ENCODE assay signal across 10 cellular contexts in genomic region chr12:118166946-118167345, GRCh38. TPM values are rescaled to one million over a fixed set of nuclear protein-coding genes. Genes with fewer than 3 reads are reported as not detected.
DNase-seq lines count a peak whose midpoint lies in the region; ATAC-seq and TF ChIP-seq lines count a peak whose summit lies in the region.
"Had no signal": no experiment of that assay in that cellular context is flagged by ENCODE, and none has a peak within 500 bp of the region (broad histone marks: within the 10 kb centered on the region; RNA-seq: fewer than 3 reads in every experiment).

No MANE protein-coding gene starts in this region.

- DNase-seq in RPMI8226 (peak; percentile 42), DMS 273 treated with DMSO at 0.1 percent for 48 hours (lab: John Stamatoyannopoulos, UW) (no peak), heart right ventricle (no peak), mucosa of descending colon (no peak), Calu3 (no peak)
- DNase-seq: DND-41 had no signal

- H3K27me3 ChIP-seq in heart right ventricle = no peaks in the 10 kb centered on the region
- H3K27me3 ChIP-seq: neural progenitor cell had no signal

- TF ChIP-seq CTCF in heart right ventricle (IDR thresholded peaks at IDR 0.05) = no peak
- TF ChIP-seq CTCF in mucosa of descending colon (IDR thresholded peaks at IDR 0.05) = no peak
- TF ChIP-seq CTCF in Calu3 (IDR thresholded peaks at IDR 0.05; ENCODE audit: unreplicated experiment) = no peak

- peaks cover 0 to 6% (median 0%) of the 10 kb centered on the region in 9 donors for H3K4me1 ChIP-seq in heart right ventricle
- no peaks in the 10 kb centered on the region for H3K4me1 ChIP-seq in mucosa of descending colon (ENCODE audit: low read depth)
- H3K4me1 ChIP-seq: neural progenitor cell had no signal

- H3K9me3 ChIP-seq in heart right ventricle (no peaks in the 10 kb centered on the region), mucosa of descending colon (no peaks in the 10 kb centered on the region)

- no peaks in the 10 kb centered on the region for H3K27me3 Mint-ChIP-seq in Calu3 (ENCODE audit: unreplicated experiment)

- no peaks in the 10 kb centered on the region for H3K4me1 Mint-ChIP-seq in Calu3 (ENCODE audit: low read depth, unreplicated experiment)
- H3K4me1 Mint-ChIP-seq: neural progenitor cell had no signal

- peaks cover 8% of the 10 kb centered on the region for H3K36me3 Mint-ChIP-seq in Calu3 (ENCODE audit: insufficient read depth, unreplicated experiment)

- H3K27ac Mint-ChIP-seq in Calu3 (ENCODE audit: unreplicated experiment) = no peak overlapping the region

- H3K9me3 Mint-ChIP-seq in Calu3 (ENCODE audit: low read depth, unreplicated experiment) = no peaks in the 10 kb centered on the region
- H3K9me3 Mint-ChIP-seq: neural progenitor cell had no signal

- H3K27ac ChIP-seq in heart right ventricle = no peak overlapping the region
- H3K27ac ChIP-seq: neural progenitor cell had no signal

- H3K36me3 ChIP-seq in heart right ventricle (peaks cover 0 to 89% (median 23%) of the 10 kb centered on the region in 9 donors), mucosa of descending colon (ENCODE audit: low read depth) (no peaks in the 10 kb centered on the region)
- H3K36me3 ChIP-seq: neural progenitor cell had no signal

- peak; percentile 99 for ATAC-seq in GM18517 (IDR thresholded peaks at IDR 0.05; ENCODE audit: unreplicated experiment)
- ATAC-seq in GM19463 (IDR thresholded peaks at IDR 0.05; ENCODE audit: unreplicated experiment) = peak; percentile 98
- peak; percentile 92 for ATAC-seq in HG03025 (IDR thresholded peaks at IDR 0.05; ENCODE audit: low FRiP score, unreplicated experiment)
- ATAC-seq in heart right ventricle = no peak
- no peak for ATAC-seq in mucosa of descending colon

- WGBS in heart right ventricle, 2 donors = 84 to 88% methylated on average over 2 of the region's 2 CpGs

- CTCF ChIA-PET in Calu3 (lab: Charles Lee) = interaction anchor here (0.6 to 2.1 kb wide), 3 partner anchors 209 to 234 kb away, joined by 3 to 17 read pairs (median 4); partner anchors contain the start of gene SUDS3

- no peak overlapping the region for H3K4me3 Mint-ChIP-seq in Calu3 (ENCODE audit: low read depth, unreplicated experiment)
- H3K4me3 Mint-ChIP-seq: neural progenitor cell had no signal

- BruUV-seq in Calu3 (replicated peaks; lab: Mats Ljungman, UMichigan) = no TSS peak

- no peak overlapping the region for H3K4me3 ChIP-seq in heart right ventricle
- H3K4me3 ChIP-seq in mucosa of descending colon = no peak overlapping the region
- H3K4me3 ChIP-seq: neural progenitor cell had no signal

- intact Hi-C loops in heart right ventricle (cut with DNase I) = no loop called here
- intact Hi-C loops in mucosa of descending colon (cut with DNase I, micrococcal nuclease) = no loop called here
- intact Hi-C loops in Calu3 (cut with micrococcal nuclease; ENCODE audit: unreplicated experiment) = no loop called here

RNA-seq across cellular contexts. Expression of gene PEBP1, which starts 31.0 kb away (rescaled TPM):
- total RNA-seq in heart right ventricle (100 to 1,000 TPM; 310 to 552 (median 467) TPM), mucosa of descending colon (100 to 1,000 TPM; 122 to 212 (median 189) TPM), Calu3 (2022) (99.8 and 109 TPM in 2 replicates)
- polyA plus RNA-seq in heart right ventricle = 100 to 1,000 TPM; 273 to 535 TPM

Comparison
In these comparisons a context has a peak if more than half of its experiments do, and no peak if none do; other contexts are left out.
1. ATAC-seq: peak in GM18517 (single experiment), GM19463 (single experiment) and HG03025 (single experiment); none in heart right ventricle (0 of 8) and mucosa of descending colon (single experiment).